8 cellular contexts compared by ENCODE assay signal in genomic region chr4:125085-125820, GRCh38. TPM values are rescaled to one million over a fixed set of nuclear protein-coding genes. Genes with fewer than 3 reads are reported as not detected.
DNase-seq lines count a peak whose midpoint lies in the region; ATAC-seq, FAIRE-seq and TF ChIP-seq lines count a peak whose summit lies in the region.

No MANE protein-coding gene starts in this region.

- no peak for TF ChIP-seq POLR2A in A549 (IDR thresholded peaks at IDR 0.05; ENCODE audit: low read length)

- peak overlapping the region; percentile 99 for H2AFZ ChIP-seq in mesenchymal stem cell (ENCODE audit: low read depth, low read length)

- no peak overlapping the region for H2BK12ac ChIP-seq in mesenchymal stem cell (ENCODE audit: low read length in 2 of 2)

- CTCF ChIA-PET in A549 (lab: Yijun Ruan, JAX): no interaction called here

- H3K9ac ChIP-seq in mesenchymal stem cell (ENCODE audit: low read length) (peak overlapping the region; percentile 96), subcutaneous abdominal adipose tissue (ENCODE audit: low read length in 5 of 5) (peak overlapping the region; percentile 79 to 89 (median 86))

- peak in 1 of 2 experiments; percentile 38 for DNase-seq in A549 (ENCODE audit: low read depth in 1 of 2, low spot score in 1 of 2)
- peak; percentile 2 for DNase-seq in T-helper 22 cell (ENCODE audit: low read depth)
- peak; percentile 20 for DNase-seq in effector CD8-positive, alpha-beta T cell (lab: John Stamatoyannopoulos, UW)
- DNase-seq in mesenchymal stem cell: peak; percentile 67

- peak overlapping the region in 1 of 2 experiments; percentile 54 for H3K18ac ChIP-seq in mesenchymal stem cell (ENCODE audit: low read depth in 1 of 2, low read length in 2 of 2)

- FAIRE-seq in A549 (lab: Jason Lieb, UNC): no peak

- H3K4ac ChIP-seq in mesenchymal stem cell (ENCODE audit: low read depth in 1 of 2, low read length in 2 of 2): peak overlapping the region in 1 of 2 experiments; percentile 35

- no peak overlapping the region for H3K23ac ChIP-seq in mesenchymal stem cell (ENCODE audit: low read length in 2 of 2)

- peak overlapping the region; percentile 69 to 92 for H3K27ac ChIP-seq in A549
- H3K27ac ChIP-seq in mesenchymal stem cell (ENCODE audit: low read length, poor library complexity, severe bottlenecking): peak overlapping the region; percentile 76
- peak overlapping the region; percentile 79 for H3K27ac ChIP-seq in subcutaneous abdominal adipose tissue (ENCODE audit: low read depth, low read length)

- TF ChIP-seq CTCF in A549 (IDR thresholded peaks at IDR 0.05): no peak

- H3K36me3 ChIP-seq in mesenchymal stem cell (ENCODE audit: control insufficient read depth in 1 of 2, insufficient read depth in 2 of 2, low read depth in 1 of 2, low read length in 2 of 2): peaks cover 18 to 38% of the 10 kb centered on the region in 2 experiments
- H3K36me3 ChIP-seq in subcutaneous abdominal adipose tissue (ENCODE audit: control insufficient read depth in 5 of 5, insufficient read depth in 5 of 5, low read length in 5 of 5): peaks cover 13 to 27% (median 22%) of the 10 kb centered on the region in 5 donors

- no peak overlapping the region for H2BK15ac ChIP-seq in mesenchymal stem cell (ENCODE audit: low read depth, poor library complexity, severe bottlenecking)

- POLR2A ChIA-PET in A549 (lab: Yijun Ruan, JAX): interaction anchor here (0.5 to 2.0 kb wide), 2 partner anchors 549 to 765 kb away, joined by 3 to 7 read pairs; partner anchors contain the start of genes ATP5ME and MYL5

- no peak for TF ChIP-seq EP300 in A549 (IDR thresholded peaks at IDR 0.05)

- no peak for TF ChIP-seq RAD21 in A549 (conservative IDR thresholded peaks at IDR 0.05 in 1 of 2, IDR thresholded peaks at IDR 0.05 in 1 of 2)

- 29% methylated on average over 19 of the region's 34 CpGs for WGBS in A549 (ENCODE audit: missing lambda C conversion rate)
- WGBS in mesenchymal stem cell: 3% methylated on average over 34 of the region's 34 CpGs

- H4K91ac ChIP-seq in mesenchymal stem cell (ENCODE audit: low read length): peak overlapping the region; percentile 46

- H3K4me1 ChIP-seq in A549 (no peaks in the 10 kb centered on the region), mesenchymal stem cell (ENCODE audit: control insufficient read depth, insufficient read depth, low read depth, low read length) (peaks cover 4% of the 10 kb centered on the region), subcutaneous abdominal adipose tissue (ENCODE audit: control insufficient read depth in 5 of 5, insufficient read depth in 5 of 5, low read length in 5 of 5) (peaks cover 0 to 18% (median 16%) of the 10 kb centered on the region in 5 donors)

- H2BK5ac ChIP-seq in mesenchymal stem cell (ENCODE audit: low read depth, low read length, poor library complexity, severe bottlenecking): no peak overlapping the region

- no peak overlapping the region for H3K14ac ChIP-seq in mesenchymal stem cell (ENCODE audit: low read length in 2 of 2)

- ATAC-seq in A549 (peak; percentile 15 to 46; a peak in 3 of 6 replicates), GM18502 (IDR thresholded peaks at IDR 0.05; ENCODE audit: poor library complexity, unreplicated experiment) (peak; percentile 21), HG03342 (IDR thresholded peaks at IDR 0.05; ENCODE audit: unreplicated experiment) (peak; percentile 9), GM18519 (IDR thresholded peaks at IDR 0.05; ENCODE audit: low FRiP score, unreplicated experiment) (no peak)

- H3K4me3 ChIP-seq in A549: peak overlapping the region; percentile 69
- peak overlapping the region; percentile 97 to 99 for H3K4me3 ChIP-seq in mesenchymal stem cell (ENCODE audit: insufficient read depth in 1 of 2, low read depth in 1 of 2, low read length in 2 of 2)
- H3K4me3 ChIP-seq in subcutaneous abdominal adipose tissue (ENCODE audit: low read depth in 1 of 5, low read length in 5 of 5): peak overlapping the region; percentile 86 to 97 (median 94)

- H3K4me2 ChIP-seq in A549: peak overlapping the region; percentile 72
- peak overlapping the region; percentile 78 for H3K4me2 ChIP-seq in mesenchymal stem cell (ENCODE audit: low read length, poor library complexity, severe bottlenecking)

- H3K9me3 ChIP-seq in A549: peaks cover 32% of the 10 kb centered on the region
- peaks cover 52% of the 10 kb centered on the region for H3K9me3 ChIP-seq in mesenchymal stem cell (ENCODE audit: control insufficient read depth, low read length)
- peaks cover 0 to 19% (median 10%) of the 10 kb centered on the region in 5 donors for H3K9me3 ChIP-seq in subcutaneous abdominal adipose tissue (ENCODE audit: control insufficient read depth in 5 of 5, low read length in 5 of 5)

- no peak overlapping the region for H2AK5ac ChIP-seq in mesenchymal stem cell (ENCODE audit: low read length, severe bottlenecking)

- H2BK120ac ChIP-seq in mesenchymal stem cell (ENCODE audit: low read depth, low read length): no peak overlapping the region

- peaks cover 6% of the 10 kb centered on the region for H3K79me1 ChIP-seq in mesenchymal stem cell (replicated peaks; ENCODE audit: low read length, poor library complexity, severe bottlenecking)

- peak overlapping the region; percentile 77 for H4K8ac ChIP-seq in mesenchymal stem cell (ENCODE audit: low read length)

- H3K27me3 ChIP-seq in mesenchymal stem cell (ENCODE audit: control insufficient read depth in 1 of 2, insufficient read depth in 1 of 2, low read length in 2 of 2): no peaks in the 10 kb centered on the region
- no peaks in the 10 kb centered on the region for H3K27me3 ChIP-seq in subcutaneous abdominal adipose tissue (ENCODE audit: control insufficient read depth in 5 of 5, insufficient read depth in 4 of 5, low read length in 5 of 5)

TF ChIP-seq in A549, 52 proteins besides CTCF, POLR2A, EP300 and RAD21:
- no peak for TF ChIP-seq HOXB5 (CRISPR knock-in tag; IDR thresholded peaks at IDR 0.05)
- no peak for TF ChIP-seq FOSL2 (IDR thresholded peaks at IDR 0.05)
- no peak for TF ChIP-seq FOSL2 (CRISPR knock-in tag; IDR thresholded peaks at IDR 0.05)
- no peak for TF ChIP-seq ZSCAN20 (CRISPR knock-in tag; IDR thresholded peaks at IDR 0.05)
- no peak for TF ChIP-seq HEYL (CRISPR knock-in tag; IDR thresholded peaks at IDR 0.05)
- TF ChIP-seq CHD2 (IDR thresholded peaks at IDR 0.05; ENCODE audit: low read length, partially characterized antibody): no peak
- no peak for TF ChIP-seq ZC3H11A (IDR thresholded peaks at IDR 0.05)
- TF ChIP-seq JUNB (IDR thresholded peaks at IDR 0.05): no peak
- TF ChIP-seq E2F6 (IDR thresholded peaks at IDR 0.05; ENCODE audit: borderline replicate concordance, low read depth): no peak
- TF ChIP-seq NR3C1 (IDR thresholded peaks at IDR 0.05): no peak
- TF ChIP-seq TFCP2L1 (CRISPR knock-in tag; IDR thresholded peaks at IDR 0.05): no peak
- TF ChIP-seq, protein P1, sequence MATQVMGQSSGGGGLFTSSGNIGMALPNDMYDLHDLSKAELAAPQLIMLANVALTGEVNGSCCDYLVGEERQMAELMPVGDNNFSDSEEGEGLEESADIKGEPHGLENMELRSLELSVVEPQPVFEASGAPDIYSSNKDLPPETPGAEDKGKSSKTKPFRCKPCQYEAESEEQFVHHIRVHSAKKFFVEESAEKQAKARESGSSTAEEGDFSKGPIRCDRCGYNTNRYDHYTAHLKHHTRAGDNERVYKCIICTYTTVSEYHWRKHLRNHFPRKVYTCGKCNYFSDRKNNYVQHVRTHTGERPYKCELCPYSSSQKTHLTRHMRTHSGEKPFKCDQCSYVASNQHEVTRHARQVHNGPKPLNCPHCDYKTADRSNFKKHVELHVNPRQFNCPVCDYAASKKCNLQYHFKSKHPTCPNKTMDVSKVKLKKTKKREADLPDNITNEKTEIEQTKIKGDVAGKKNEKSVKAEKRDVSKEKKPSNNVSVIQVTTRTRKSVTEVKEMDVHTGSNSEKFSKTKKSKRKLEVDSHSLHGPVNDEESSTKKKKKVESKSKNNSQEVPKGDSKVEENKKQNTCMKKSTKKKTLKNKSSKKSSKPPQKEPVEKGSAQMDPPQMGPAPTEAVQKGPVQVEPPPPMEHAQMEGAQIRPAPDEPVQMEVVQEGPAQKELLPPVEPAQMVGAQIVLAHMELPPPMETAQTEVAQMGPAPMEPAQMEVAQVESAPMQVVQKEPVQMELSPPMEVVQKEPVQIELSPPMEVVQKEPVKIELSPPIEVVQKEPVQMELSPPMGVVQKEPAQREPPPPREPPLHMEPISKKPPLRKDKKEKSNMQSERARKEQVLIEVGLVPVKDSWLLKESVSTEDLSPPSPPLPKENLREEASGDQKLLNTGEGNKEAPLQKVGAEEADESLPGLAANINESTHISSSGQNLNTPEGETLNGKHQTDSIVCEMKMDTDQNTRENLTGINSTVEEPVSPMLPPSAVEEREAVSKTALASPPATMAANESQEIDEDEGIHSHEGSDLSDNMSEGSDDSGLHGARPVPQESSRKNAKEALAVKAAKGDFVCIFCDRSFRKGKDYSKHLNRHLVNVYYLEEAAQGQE (IDR thresholded peaks at IDR 0.05): no peak
- TF ChIP-seq, protein P2, sequence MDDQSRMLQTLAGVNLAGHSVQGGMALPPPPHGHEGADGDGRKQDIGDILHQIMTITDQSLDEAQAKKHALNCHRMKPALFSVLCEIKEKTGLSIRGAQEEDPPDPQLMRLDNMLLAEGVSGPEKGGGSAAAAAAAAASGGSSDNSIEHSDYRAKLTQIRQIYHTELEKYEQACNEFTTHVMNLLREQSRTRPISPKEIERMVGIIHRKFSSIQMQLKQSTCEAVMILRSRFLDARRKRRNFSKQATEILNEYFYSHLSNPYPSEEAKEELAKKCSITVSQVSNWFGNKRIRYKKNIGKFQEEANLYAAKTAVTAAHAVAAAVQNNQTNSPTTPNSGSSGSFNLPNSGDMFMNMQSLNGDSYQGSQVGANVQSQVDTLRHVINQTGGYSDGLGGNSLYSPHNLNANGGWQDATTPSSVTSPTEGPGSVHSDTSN (IDR thresholded peaks at IDR 0.05): no peak
- TF ChIP-seq CHD4 (IDR thresholded peaks at IDR 0.05; ENCODE audit: borderline replicate concordance): no peak
- no peak for TF ChIP-seq RARB (CRISPR knock-in tag; IDR thresholded peaks at IDR 0.05)

RNA-seq across cellular contexts. Expression of gene ZNF718, which starts 1.0 kb away (rescaled TPM):
- polyA plus RNA-seq in A549 (2011; rRNA removed): 0.89 and 1.1 TPM in 2 replicates
- polyA plus RNA-seq in A549 (2012; cell fraction: cytosol; rRNA removed): 0.67 and 0.71 TPM in 2 replicates
- 0.95 and 0.97 TPM in 2 replicates for polyA plus RNA-seq in A549 (2012; cell fraction: nucleus; rRNA removed)
- 0.96 to 1.3 TPM (median 1.0 TPM) in 3 replicates for polyA plus RNA-seq in A549 (2017; fragmentation: RNase III; extraction: RNeasy Plus Mini Kit Qiagen cat#74134 plus additional on column Dnase treatment)
- 0.79 and 1.1 TPM in 2 replicates for polyA minus RNA-seq in A549 (2011; rRNA and poly(A)+ RNA removed)
- 2.5 TPM for polyA plus RNA-seq in mesenchymal stem cell (2013, experiment 1 of 2)
- 2.2 TPM for polyA plus RNA-seq in mesenchymal stem cell (2013, experiment 2 of 2)
